ENCODE assay signal across 1 cellular context in the genomic region with DNA sequence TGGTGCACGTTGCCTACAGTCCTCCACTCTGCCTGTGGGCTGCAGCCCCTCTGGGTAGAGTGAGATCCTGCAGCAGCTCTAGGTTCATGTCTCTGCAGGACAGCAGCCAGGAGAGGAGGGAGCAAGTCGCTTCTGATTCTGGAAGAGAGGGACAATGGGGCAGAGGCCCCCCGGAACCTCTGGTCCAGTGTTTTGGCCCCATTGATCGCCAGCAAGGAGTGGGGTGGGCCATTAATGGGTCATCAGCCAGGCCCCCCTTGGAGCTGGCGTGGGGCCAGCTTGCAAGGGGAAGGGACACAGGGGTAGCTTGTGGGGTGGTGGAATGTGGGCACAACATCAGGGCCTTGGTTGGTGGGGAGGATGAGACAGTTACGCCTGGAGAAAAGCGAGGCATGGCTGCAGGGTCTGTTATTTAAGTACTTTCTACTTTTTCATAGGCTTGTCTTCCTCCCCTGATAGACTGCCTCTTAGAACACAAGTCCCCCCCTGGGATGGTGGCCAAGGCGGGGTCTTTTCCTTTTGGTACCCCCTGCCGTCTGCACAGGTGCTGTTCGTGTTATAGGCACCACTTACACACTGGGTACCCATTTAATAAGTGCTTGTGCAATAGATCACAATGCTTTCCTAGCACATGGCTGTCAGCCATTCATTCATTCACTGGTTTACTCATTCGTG.
TF ChIP-seq lines count a peak whose summit lies in the region.

No MANE protein-coding gene starts in this region.

TF ChIP-seq in HepG2, 621 proteins besides CTCF, POLR2A, EP300 and RAD21:
- TF ChIP-seq ISL2 (CRISPR knock-in tag; IDR thresholded peaks at IDR 0.05): no peak
